Comparison of ENCODE assay signal across 11 cellular contexts in genomic region chr15:39784638-39785037, GRCh38. TPM values are rescaled to one million over a fixed set of nuclear protein-coding genes. Genes with fewer than 3 reads are reported as not detected.
DNase-seq lines count a peak whose midpoint lies in the region; ATAC-seq lines count a peak whose summit lies in the region.
"Had no signal": no experiment of that assay in that cellular context is flagged by ENCODE, and none has a peak within 500 bp of the region (broad histone marks: within the 10 kb centered on the region; RNA-seq: fewer than 3 reads in every experiment).

No MANE protein-coding gene starts in this region.

- peaks cover 15% of the 10 kb centered on the region for H3K79me2 ChIP-seq in ACC112 (ENCODE audit: control insufficient read depth, insufficient read depth, low read length, unreplicated experiment)

- H3K27ac ChIP-seq in ACC112 (ENCODE audit: low read depth, low read length) (no peak overlapping the region), SK-N-MC (no peak overlapping the region), iPS-20b (ENCODE audit: low read length) (no peak overlapping the region)
- no peak overlapping the region for H3K27ac ChIP-seq in CD4-positive, alpha-beta memory T cell (ENCODE audit: low read depth, low read length)
- H3K27ac ChIP-seq: cardiac muscle cell had no signal

- H3K36me3 Mint-ChIP-seq in CD4-positive, alpha-beta memory T cell, result peaks cover 0 to 25% of the 10 kb centered on the region in 2 donors

- no peaks in the 10 kb centered on the region for H3K27me3 Mint-ChIP-seq in CD4-positive, alpha-beta memory T cell

- ATAC-seq in GM21423 (IDR thresholded peaks at IDR 0.05; ENCODE audit: unreplicated experiment) (no peak), HG02885 (IDR thresholded peaks at IDR 0.05; ENCODE audit: poor library complexity, unreplicated experiment) (no peak), GM21360 (IDR thresholded peaks at IDR 0.05; ENCODE audit: unreplicated experiment) (no peak), GM21825 (IDR thresholded peaks at IDR 0.05; ENCODE audit: unreplicated experiment) (no peak)

- H3K36me3 ChIP-seq in ACC112 (ENCODE audit: insufficient read depth, low read length) (no peaks in the 10 kb centered on the region), SK-N-MC (ENCODE audit: insufficient read depth, low read length) (no peaks in the 10 kb centered on the region), iPS-20b (ENCODE audit: insufficient read depth, low read depth, low read length) (no peaks in the 10 kb centered on the region)
- H3K36me3 ChIP-seq in CD4-positive, alpha-beta memory T cell (ENCODE audit: insufficient read depth, low read length), result no peaks in the 10 kb centered on the region
- H3K36me3 ChIP-seq: cardiac muscle cell had no signal

- H3K4me1 ChIP-seq in ACC112 (ENCODE audit: control insufficient read depth, insufficient read depth, low read length, unreplicated experiment) (peaks cover 56% of the 10 kb centered on the region), iPS-20b (ENCODE audit: insufficient read depth, low read length) (peaks cover 54% of the 10 kb centered on the region)
- peaks cover 38% of the 10 kb centered on the region for H3K4me1 ChIP-seq in CD4-positive, alpha-beta memory T cell (ENCODE audit: insufficient read depth, low read length)

- H3K9me3 ChIP-seq in CD4-positive, alpha-beta memory T cell (ENCODE audit: control insufficient read depth in 1 of 2, low read length in 2 of 2), result no peaks in the 10 kb centered on the region
- H3K9me3 ChIP-seq in SK-N-MC (ENCODE audit: low read depth, low read length), result no peaks in the 10 kb centered on the region
- no peaks in the 10 kb centered on the region for H3K9me3 ChIP-seq in iPS-20b (ENCODE audit: insufficient read depth, low read depth, low read length)

- intact Hi-C loops in CD4-positive, alpha-beta memory T cell (cut with micrococcal nuclease), result loop anchor here (5.0 to 10.0 kb wide), 3 partner anchors 148 to 1330 kb away; partner anchors contain the start of genes EIF2AK4 and FAM98B

- POLR2A ChIA-PET in CD4-positive, alpha-beta memory T cell (lab: Charles Lee; ENCODE audit: partially characterized antibody), result no interaction called here

- H3K9me3 Mint-ChIP-seq in CD4-positive, alpha-beta memory T cell, result no peaks in the 10 kb centered on the region

- no peak overlapping the region for H2AFZ ChIP-seq in ACC112 (ENCODE audit: low read length, unreplicated experiment)

- H3K4me3 Mint-ChIP-seq in CD4-positive, alpha-beta memory T cell, result peak overlapping the region in 6 of 8 donors; percentile 4 to 95 (median 36)

- peaks cover 28 to 55% (median 44%) of the 10 kb centered on the region in 4 donors for H3K4me1 Mint-ChIP-seq in CD4-positive, alpha-beta memory T cell

- H3K27ac Mint-ChIP-seq in CD4-positive, alpha-beta memory T cell, result peak overlapping the region; percentile 43 to 97 (median 62)

- H3K27me3 ChIP-seq in ACC112 (ENCODE audit: insufficient read depth, low read length), result no peaks in the 10 kb centered on the region
- no peaks in the 10 kb centered on the region for H3K27me3 ChIP-seq in CD4-positive, alpha-beta memory T cell (ENCODE audit: insufficient read depth, low read length)
- no peaks in the 10 kb centered on the region for H3K27me3 ChIP-seq in iPS-20b (ENCODE audit: insufficient read depth, low read length)
- H3K27me3 ChIP-seq: cardiac muscle cell had no signal

- H3K4me3 ChIP-seq in ACC112 (ENCODE audit: low read depth, low read length) (peak overlapping the region; percentile 92), SK-N-MC (no peak overlapping the region), iPS-20b (ENCODE audit: low read length) (peak overlapping the region; percentile 97; the same call in 1 of the 2 replicates)
- H3K4me3 ChIP-seq in CD4-positive, alpha-beta memory T cell (ENCODE audit: low read length in 2 of 2), result no peak overlapping the region
- H3K4me3 ChIP-seq: cardiac muscle cell had no signal

- no peak for DNase-seq in CD4-positive, alpha-beta memory T cell
- no peak for DNase-seq in SK-N-MC (ENCODE audit: low read depth, low spot score)
- DNase-seq: islet precursor cell; stimulated activated naive CD4-positive, alpha-beta T cell had no signal

- CTCF ChIA-PET in CD4-positive, alpha-beta memory T cell (lab: Charles Lee; ENCODE audit: partially characterized antibody), result interaction anchor here (1.5 to 2.4 kb wide), 3 partner anchors 27 to 490 kb away, joined by 6 to 20 read pairs (median 10); no protein-coding TSS in a partner anchor

- H3K9ac ChIP-seq in SK-N-MC (ENCODE audit: insufficient read length) (peak overlapping the region; percentile 82), iPS-20b (ENCODE audit: low read depth, low read length) (peak overlapping the region; percentile 96; the same call in 1 of the 2 replicates)

RNA-seq across cellular contexts. Expression of gene FSIP1, which starts 2.0 kb away (rescaled TPM):
- total RNA-seq in CD4-positive, alpha-beta memory T cell, result 1 to 10 TPM in 1 of 2 experiments, under 1 TPM in 1; 0.47 to 1.1 TPM
- polyA plus RNA-seq in CD4-positive, alpha-beta memory T cell, result 1 to 10 TPM; 1.1 to 1.6 TPM

Comparison
In these comparisons a context has a peak if more than half of its experiments do, and no peak if none do; other contexts are left out.
1. H3K4me3 ChIP-seq: peak in ACC112 (single experiment) and iPS-20b (single experiment); none in CD4-positive, alpha-beta memory T cell (0 of 2) and SK-N-MC (single experiment).